ENCODE assay signal across 1 cellular context in the genomic region with DNA sequence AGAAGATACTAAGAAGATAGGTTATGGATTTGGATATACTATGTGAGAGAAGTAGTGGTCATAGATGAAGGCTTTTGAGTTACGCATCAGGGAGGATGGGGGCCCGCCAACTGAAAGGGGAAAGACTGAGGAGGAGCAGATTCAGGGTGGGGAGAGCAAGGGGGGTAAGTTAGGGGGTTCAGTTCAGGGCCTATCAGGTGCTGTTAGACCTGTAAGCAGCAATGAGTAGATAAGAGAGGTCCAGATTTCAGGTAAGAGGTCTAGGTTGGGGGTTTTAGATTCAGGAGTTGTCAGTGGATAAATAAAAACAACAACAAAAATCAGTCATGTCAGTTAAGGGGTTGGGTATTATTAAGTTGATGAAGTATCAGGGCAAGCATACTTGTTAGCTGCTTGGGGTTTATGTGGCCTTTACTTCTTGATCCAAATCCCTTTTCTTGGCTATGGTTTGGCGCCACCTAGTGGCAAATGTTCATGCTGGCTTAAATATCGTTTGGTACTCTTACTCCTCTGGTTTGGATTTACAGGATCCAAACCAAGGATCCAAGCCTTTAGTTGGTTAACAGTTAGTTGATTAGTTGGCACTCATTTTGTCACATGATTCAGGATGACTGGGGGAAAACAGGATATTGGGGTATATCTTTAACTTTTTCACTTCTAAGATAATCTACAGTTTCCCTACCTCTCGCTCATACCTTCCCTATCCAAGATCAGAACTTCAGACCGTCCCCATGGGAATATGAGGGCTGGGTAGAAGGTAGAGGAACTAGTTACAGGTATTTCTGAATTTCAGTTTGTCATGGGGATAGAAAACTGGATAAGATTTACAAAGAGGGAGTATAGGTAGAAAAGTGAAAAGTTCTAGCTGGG.
TF ChIP-seq lines count a peak whose summit lies in the region.

No MANE protein-coding gene starts in this region.

TF ChIP-seq in GM12878, 131 proteins besides CTCF, POLR2A, EP300 and RAD21 (continued from another document):
- no peak for TF ChIP-seq BCLAF1 (IDR thresholded peaks at IDR 0.05)
- TF ChIP-seq BHLHE40 (IDR thresholded peaks at IDR 0.05; ENCODE audit: borderline replicate concordance in 1 of 2, low read depth in 2 of 2, low read length in 1 of 2): no peak
- TF ChIP-seq, protein P1, sequence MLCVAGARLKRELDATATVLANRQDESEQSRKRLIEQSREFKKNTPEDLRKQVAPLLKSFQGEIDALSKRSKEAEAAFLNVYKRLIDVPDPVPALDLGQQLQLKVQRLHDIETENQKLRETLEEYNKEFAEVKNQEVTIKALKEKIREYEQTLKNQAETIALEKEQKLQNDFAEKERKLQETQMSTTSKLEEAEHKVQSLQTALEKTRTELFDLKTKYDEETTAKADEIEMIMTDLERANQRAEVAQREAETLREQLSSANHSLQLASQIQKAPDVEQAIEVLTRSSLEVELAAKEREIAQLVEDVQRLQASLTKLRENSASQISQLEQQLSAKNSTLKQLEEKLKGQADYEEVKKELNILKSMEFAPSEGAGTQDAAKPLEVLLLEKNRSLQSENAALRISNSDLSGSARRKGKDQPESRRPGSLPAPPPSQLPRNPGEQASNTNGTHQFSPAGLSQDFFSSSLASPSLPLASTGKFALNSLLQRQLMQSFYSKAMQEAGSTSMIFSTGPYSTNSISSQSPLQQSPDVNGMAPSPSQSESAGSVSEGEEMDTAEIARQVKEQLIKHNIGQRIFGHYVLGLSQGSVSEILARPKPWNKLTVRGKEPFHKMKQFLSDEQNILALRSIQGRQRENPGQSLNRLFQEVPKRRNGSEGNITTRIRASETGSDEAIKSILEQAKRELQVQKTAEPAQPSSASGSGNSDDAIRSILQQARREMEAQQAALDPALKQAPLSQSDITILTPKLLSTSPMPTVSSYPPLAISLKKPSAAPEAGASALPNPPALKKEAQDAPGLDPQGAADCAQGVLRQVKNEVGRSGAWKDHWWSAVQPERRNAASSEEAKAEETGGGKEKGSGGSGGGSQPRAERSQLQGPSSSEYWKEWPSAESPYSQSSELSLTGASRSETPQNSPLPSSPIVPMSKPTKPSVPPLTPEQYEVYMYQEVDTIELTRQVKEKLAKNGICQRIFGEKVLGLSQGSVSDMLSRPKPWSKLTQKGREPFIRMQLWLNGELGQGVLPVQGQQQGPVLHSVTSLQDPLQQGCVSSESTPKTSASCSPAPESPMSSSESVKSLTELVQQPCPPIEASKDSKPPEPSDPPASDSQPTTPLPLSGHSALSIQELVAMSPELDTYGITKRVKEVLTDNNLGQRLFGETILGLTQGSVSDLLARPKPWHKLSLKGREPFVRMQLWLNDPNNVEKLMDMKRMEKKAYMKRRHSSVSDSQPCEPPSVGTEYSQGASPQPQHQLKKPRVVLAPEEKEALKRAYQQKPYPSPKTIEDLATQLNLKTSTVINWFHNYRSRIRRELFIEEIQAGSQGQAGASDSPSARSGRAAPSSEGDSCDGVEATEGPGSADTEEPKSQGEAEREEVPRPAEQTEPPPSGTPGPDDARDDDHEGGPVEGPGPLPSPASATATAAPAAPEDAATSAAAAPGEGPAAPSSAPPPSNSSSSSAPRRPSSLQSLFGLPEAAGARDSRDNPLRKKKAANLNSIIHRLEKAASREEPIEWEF (IDR thresholded peaks at IDR 0.05; ENCODE audit: insufficient replicate concordance, low read depth, low read length): no peak
- no peak for TF ChIP-seq NFXL1 (IDR thresholded peaks at IDR 0.05; ENCODE audit: borderline replicate concordance)
- TF ChIP-seq BMI1 (IDR thresholded peaks at IDR 0.05; ENCODE audit: borderline replicate concordance): no peak
- peak; percentile 7; the same call in 1 of the 2 replicates for TF ChIP-seq RUNX3 (IDR thresholded peaks at IDR 0.05; ENCODE audit: low read length)
- TF ChIP-seq GATAD2B (conservative IDR thresholded peaks at IDR 0.05; ENCODE audit: low read depth): no peak
- no peak for TF ChIP-seq EZH2 (IDR thresholded peaks at IDR 0.05; ENCODE audit: borderline replicate concordance, control insufficient read depth, low read depth, low read length)
- 0 out of 2 replicates have a peak, but pooled peaks have one; percentile 16 for TF ChIP-seq FOXM1 (IDR thresholded peaks at IDR 0.05; ENCODE audit: low read depth, low read length)
- no peak for TF ChIP-seq TBL1XR1 (IDR thresholded peaks at IDR 0.05; ENCODE audit: low read depth, low read length)
- TF ChIP-seq SUZ12 (IDR thresholded peaks at IDR 0.05; ENCODE audit: unreplicated experiment): no peak
- no peak for TF ChIP-seq HDAC2 (IDR thresholded peaks at IDR 0.05)
- TF ChIP-seq MAX (IDR thresholded peaks at IDR 0.05; ENCODE audit: low read depth, low read length): no peak
- 0 out of 2 replicates have a peak, but pooled peaks have one; percentile 14 for TF ChIP-seq CEBPZ (IDR thresholded peaks at IDR 0.05; ENCODE audit: low read depth, low read length)
- TF ChIP-seq STAT1 (conservative IDR thresholded peaks at IDR 0.05): no peak
- no peak for TF ChIP-seq MXI1 (IDR thresholded peaks at IDR 0.05; ENCODE audit: low read depth, low read length)
- TF ChIP-seq E4F1 (IDR thresholded peaks at IDR 0.05; ENCODE audit: borderline replicate concordance, partially characterized antibody): no peak
- TF ChIP-seq ZBTB4 (CRISPR knock-in tag; IDR thresholded peaks at IDR 0.05): no peak
- peak; percentile 76 for TF ChIP-seq SMC3 (IDR thresholded peaks at IDR 0.05; ENCODE audit: borderline replicate concordance, low read length)
- TF ChIP-seq SMARCA5 (IDR thresholded peaks at IDR 0.05): 0 out of 2 replicates have a peak, but pooled peaks have one; percentile 67
